Comparison of ENCODE assay signal across 18 cellular contexts in the genomic region with DNA sequence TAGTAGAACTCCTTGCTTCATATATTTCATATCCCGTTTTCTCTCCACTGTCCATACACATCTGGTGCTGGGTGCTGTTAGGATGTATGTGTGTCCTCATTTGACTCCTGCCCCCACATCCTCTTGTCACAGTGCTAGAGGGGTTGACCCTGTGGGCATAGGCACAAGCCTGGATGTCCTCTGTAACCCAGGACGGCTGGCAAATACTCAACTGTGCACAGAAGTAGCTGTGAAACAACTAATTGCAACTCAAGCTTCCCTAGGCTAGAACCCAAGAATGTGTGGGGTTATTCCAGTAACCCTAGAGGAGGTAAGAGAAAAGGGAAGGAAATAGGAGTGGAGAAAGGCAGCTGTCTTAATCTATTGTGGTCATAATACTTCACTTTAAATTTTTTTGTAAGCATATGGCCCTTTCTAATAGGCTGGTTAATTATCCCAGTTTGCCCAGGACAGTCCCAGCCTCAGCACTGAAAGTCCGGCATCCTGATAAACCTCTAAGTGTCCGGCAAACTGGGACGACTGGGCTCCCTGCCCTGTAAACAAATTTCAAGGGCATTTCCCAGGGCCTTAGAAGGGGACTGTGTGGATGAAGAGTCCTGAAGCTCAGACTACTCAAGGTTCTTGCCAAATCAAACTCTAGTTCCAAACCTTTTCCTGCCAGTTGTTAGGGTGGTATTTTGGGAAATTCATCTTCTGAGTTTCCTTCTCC.
A peak's percentile ranks its signal among the peaks of the same experiment; 100 is the strongest.
DNase-seq lines count a peak whose midpoint lies in the region; ATAC-seq and TF ChIP-seq lines count a peak whose summit lies in the region.
"Had no signal": no experiment of that assay in that cellular context is flagged by ENCODE, and none has a peak within 500 bp of the region (broad histone marks: within the 10 kb centered on the region; RNA-seq: fewer than 3 reads in every experiment).

No MANE protein-coding gene starts in this region.

- 35 to 44% methylated on average over 5 of the region's 5 CpGs for WGBS in upper lobe of left lung, 2 donors

- no peaks in the 10 kb centered on the region for H3K9me3 Mint-ChIP-seq in activated CD8-positive, alpha-beta T cell treated with anti-CD3 and anti-CD28 coated beads for 36 hours

- no peaks in the 10 kb centered on the region for H3K9me3 ChIP-seq in left lung
- no peaks in the 10 kb centered on the region for H3K9me3 ChIP-seq in upper lobe of left lung
- H3K9me3 ChIP-seq: HAP-1 had no signal

- H3K36me3 ChIP-seq in left lung (no peaks in the 10 kb centered on the region), upper lobe of left lung (no peaks in the 10 kb centered on the region)
- H3K36me3 ChIP-seq: HAP-1 had no signal

- POLR2A ChIA-PET in activated CD8-positive, alpha-beta T cell treated with anti-CD3 and anti-CD28 coated beads for 36 hours (lab: Charles Lee): no interaction called here

- no peaks in the 10 kb centered on the region for H3K27me3 ChIP-seq in left lung
- no peaks in the 10 kb centered on the region for H3K27me3 ChIP-seq in upper lobe of left lung

- peaks cover 2% of the 10 kb centered on the region for H3K27me3 Mint-ChIP-seq in activated CD8-positive, alpha-beta T cell treated with anti-CD3 and anti-CD28 coated beads for 36 hours
- H3K27me3 Mint-ChIP-seq: IgD-negative memory B cell had no signal

- intact Hi-C loops in left lung (cut with DNase I): no loop called here
- intact Hi-C loops in activated CD8-positive, alpha-beta T cell treated with anti-CD3 and anti-CD28 coated beads for 36 hours (cut with micrococcal nuclease): no loop called here

- H3K4me1 ChIP-seq in left lung: peaks cover 0 to 10% of the 10 kb centered on the region in 2 donors
- H3K4me1 ChIP-seq in upper lobe of left lung: peaks cover 0 to 7% (median 2%) of the 10 kb centered on the region in 4 donors
- H3K4me1 ChIP-seq: HAP-1 had no signal

- ATAC-seq in left lung (peak; percentile 79), upper lobe of left lung (ENCODE audit: low FRiP score in 2 of 2) (peak; percentile 55 to 57), GM21360 (IDR thresholded peaks at IDR 0.05; ENCODE audit: unreplicated experiment) (no peak)
- ATAC-seq in activated CD8-positive, alpha-beta T cell treated with anti-CD3 and anti-CD28 coated beads for 36 hours: no peak

- peak overlapping the region in 1 of 2 donors; percentile 18 for H3K27ac ChIP-seq in left lung
- H3K27ac ChIP-seq in upper lobe of left lung: peak overlapping the region in 1 of 4 donors; percentile 3

- TF ChIP-seq CTCF in left lung (IDR thresholded peaks at IDR 0.05): no peak
- TF ChIP-seq CTCF in upper lobe of left lung (IDR thresholded peaks at IDR 0.05): no peak
- TF ChIP-seq CTCF in activated CD8-positive, alpha-beta T cell treated with anti-CD3 and anti-CD28 coated beads for 36 hours (IDR thresholded peaks at IDR 0.05): no peak

- no peak for TF ChIP-seq EP300 in upper lobe of left lung (IDR thresholded peaks at IDR 0.05)

- no peaks in the 10 kb centered on the region for H3K4me1 Mint-ChIP-seq in activated CD8-positive, alpha-beta T cell treated with anti-CD3 and anti-CD28 coated beads for 36 hours (ENCODE audit: low read depth)
- H3K4me1 Mint-ChIP-seq: IgD-negative memory B cell had no signal

- TF ChIP-seq POLR2A in upper lobe of left lung (IDR thresholded peaks at IDR 0.05): no peak

- no peak overlapping the region for H3K4me3 Mint-ChIP-seq in activated CD8-positive, alpha-beta T cell treated with anti-CD3 and anti-CD28 coated beads for 36 hours

- H3K36me3 Mint-ChIP-seq in activated CD8-positive, alpha-beta T cell treated with anti-CD3 and anti-CD28 coated beads for 36 hours (ENCODE audit: low read depth): no peaks in the 10 kb centered on the region
- H3K36me3 Mint-ChIP-seq: IgD-negative memory B cell had no signal

- DNase-seq in NOMO-1 (lab: John Stamatoyannopoulos, UW; ENCODE audit: unreplicated experiment in 2 of 2) (peak; percentile 6 to 7), NOMO-1 treated with dmso at 0.1 percent for 144 hours (lab: John Stamatoyannopoulos, UW; ENCODE audit: unreplicated experiment) (no peak), NOMO-1 treated with DMSO at 0.1 percent for 48 hours (lab: John Stamatoyannopoulos, UW; ENCODE audit: unreplicated experiment) (peak; percentile 17), left lung (no peak), upper lobe of left lung (peak in 1 of 2 donors; percentile 44), foreskin melanocyte (no peak)
- no peak for DNase-seq in activated CD8-positive, alpha-beta T cell treated with anti-CD3 and anti-CD28 coated beads for 36 hours
- DNase-seq: 8988T, COR-L47, DMS 273 treated with DMSO at 0.1 percent for 48 hours, DND-41, NCI-H1417, NCI-H187 treated with DMSO at 0.1 percent for 48 hours, NCI-H226, NCI-H524 treated with DMSO at 0.1 percent for 48 hours had no signal

- H3K27ac Mint-ChIP-seq in activated CD8-positive, alpha-beta T cell treated with anti-CD3 and anti-CD28 coated beads for 36 hours: no peak overlapping the region
- H3K27ac Mint-ChIP-seq: IgD-negative memory B cell had no signal

- CTCF ChIA-PET in activated CD8-positive, alpha-beta T cell treated with anti-CD3 and anti-CD28 coated beads for 36 hours (lab: Charles Lee): no interaction called here

- H3K4me3 ChIP-seq in left lung (no peak overlapping the region), upper lobe of left lung (no peak overlapping the region)
- H3K4me3 ChIP-seq: HAP-1 had no signal

Comparison
In these comparisons a context has a peak if more than half of its experiments do, and no peak if none do; other contexts are left out.
1. DNase-seq: peak in NOMO-1 (2 of 2) and NOMO-1 treated with DMSO at 0.1 percent for 48 hours (single experiment); none in NOMO-1 treated with dmso at 0.1 percent for 144 hours (single experiment), left lung (0 of 2), foreskin melanocyte (single experiment) and activated CD8-positive, alpha-beta T cell treated with anti-CD3 and anti-CD28 coated beads for 36 hours (single experiment).
2. ATAC-seq: peak in left lung (single experiment) and upper lobe of left lung (2 of 2); none in activated CD8-positive, alpha-beta T cell treated with anti-CD3 and anti-CD28 coated beads for 36 hours (single experiment) and GM21360 (single experiment).